In genomic region chr13:30696278-30697176, GRCh38 we compare ENCODE assay signal across 9 cellular contexts. TPM values are rescaled to one million over a fixed set of nuclear protein-coding genes. Genes with fewer than 3 reads are reported as not detected.
DNase-seq lines count a peak whose midpoint lies in the region; ATAC-seq and TF ChIP-seq lines count a peak whose summit lies in the region.
"Had no signal": no experiment of that assay in that cellular context is flagged by ENCODE, and none has a peak within 500 bp of the region (broad histone marks: within the 10 kb centered on the region; RNA-seq: fewer than 3 reads in every experiment).

No MANE protein-coding gene starts in this region.

- no peaks in the 10 kb centered on the region for H3K36me3 ChIP-seq in OCI-LY7 (ENCODE audit: insufficient read depth, low read length)
- H3K36me3 ChIP-seq: gastrocnemius medialis had no signal

- no peaks in the 10 kb centered on the region for H3K9me2 ChIP-seq in OCI-LY7 (ENCODE audit: insufficient read depth, low read length)

- no TSS peak for BruUV-seq in OCI-LY7 (replicated peaks; lab: Mats Ljungman, UMichigan)

- POLR2A ChIA-PET in OCI-LY7 (lab: Charles Lee), result interaction anchor here (0.6 to 1.0 kb wide), 2 partner anchors 10 to 44 kb away, joined by 3 to 4 read pairs; no protein-coding TSS in a partner anchor

- H3K79me2 ChIP-seq in OCI-LY7 (ENCODE audit: insufficient read depth, low read depth, low read length), result no peaks in the 10 kb centered on the region

- peaks cover 15% of the 10 kb centered on the region for H3K4me1 ChIP-seq in OCI-LY7 (ENCODE audit: insufficient read depth, low read length, poor library complexity, severe bottlenecking)

- H3K27ac ChIP-seq in OCI-LY7 (ENCODE audit: low read depth, low read length, poor library complexity, severe bottlenecking), result no peak overlapping the region
- H3K27ac ChIP-seq: gastrocnemius medialis had no signal

- DNase-seq in OCI-LY7 (ENCODE audit: low spot score) (peak; percentile 17), foreskin melanocyte (peak; percentile 35), renal cortical epithelial cell (ENCODE audit: low read depth) (peak; percentile 27), NCI-H1048 (lab: John Stamatoyannopoulos, UW) (no peak)
- no peak for DNase-seq in activated CD8-positive, alpha-beta memory T cell treated with anti-CD3 and anti-CD28 coated beads for 24 hours

- H3K4me2 ChIP-seq in OCI-LY7 (ENCODE audit: low read length), result peak overlapping the region; percentile 24; the same call in 1 of the 2 replicates

- no peak overlapping the region for H3K4me3 ChIP-seq in OCI-LY7 (ENCODE audit: low read depth, low read length, poor library complexity, severe bottlenecking)
- H3K4me3 ChIP-seq: gastrocnemius medialis had no signal

- CTCF ChIA-PET in OCI-LY7 (lab: Charles Lee; ENCODE audit: unreplicated experiment), result no interaction called here

- H3K9me3 ChIP-seq in OCI-LY7 (ENCODE audit: low read length), result no peaks in the 10 kb centered on the region
- H3K9me3 ChIP-seq: gastrocnemius medialis had no signal

- ATAC-seq in GM21367 (IDR thresholded peaks at IDR 0.05; ENCODE audit: unreplicated experiment) (peak; percentile 71), GM21619 (IDR thresholded peaks at IDR 0.05; ENCODE audit: unreplicated experiment) (no peak), HG02571 (IDR thresholded peaks at IDR 0.05; ENCODE audit: unreplicated experiment) (no peak)

- TF ChIP-seq CTCF in OCI-LY7 (conservative IDR thresholded peaks at IDR 0.05; ENCODE audit: low read length), result no peak

- H4K20me1 ChIP-seq in OCI-LY7 (ENCODE audit: insufficient read depth, low read length), result no peaks in the 10 kb centered on the region

- H2AFZ ChIP-seq in OCI-LY7 (ENCODE audit: low read length), result no peak overlapping the region

- intact Hi-C loops in OCI-LY7 (cut with micrococcal nuclease; ENCODE audit: unreplicated experiment), result no loop called here

RNA-seq across cellular contexts. Expression of gene ALOX5AP, which starts 38.8 kb away (rescaled TPM):
- total RNA-seq in OCI-LY7 (2014; rRNA removed; shearing (Covaris generic)), result 62.1 and 89.9 TPM in 2 replicates
- total RNA-seq in OCI-LY7 (2022) (90.9 and 94.4 TPM in 2 replicates), renal cortical epithelial cell (0.85 and 5.6 TPM in 2 replicates)

Comparison
In these comparisons a context has a peak if more than half of its experiments do, and no peak if none do; other contexts are left out.
1. DNase-seq: peak in OCI-LY7 (single experiment), foreskin melanocyte (single experiment) and renal cortical epithelial cell (single experiment); none in NCI-H1048 (single experiment) and activated CD8-positive, alpha-beta memory T cell treated with anti-CD3 and anti-CD28 coated beads for 24 hours (single experiment).